ENCODE assay signal across 16 cellular contexts in genomic region chr7:1094870-1095269, GRCh38. TPM values are rescaled to one million over a fixed set of nuclear protein-coding genes. Genes with fewer than 3 reads are reported as not detected.
"Had no signal": no experiment of that assay in that cellular context is flagged by ENCODE, and none has a peak within 500 bp of the region (broad histone marks: within the 10 kb centered on the region; RNA-seq: fewer than 3 reads in every experiment).

No MANE protein-coding gene starts in this region.

- DNase-seq: activated CD4-positive, alpha-beta T cell treated with anti-CD3 and anti-CD28 coated beads, Interleukin-2, amount 50 U/mL, for 48 hours; activated naive CD4-positive, alpha-beta T cell treated with anti-CD3 and anti-CD28 coated beads for 36 hours; activated naive CD8-positive, alpha-beta T cell treated with anti-CD3 and anti-CD28 coated beads, Interleukin-2, amount 50 U/mL, for 24 hours; dorsolateral prefrontal cortex; hippocampal formation; natural killer cell; stimulated activated naive B cell treated with anti-CD40 and anti-IgM and Interleukin-4, amounts not matched to agents 10 μg/mL and 1 μg/mL and 100 μg/mL, for 72 hours; upper lobe of right lung had no signal

- H3K9me3 ChIP-seq: prostate gland, suprapubic skin, upper lobe of right lung had no signal

- H3K27me3 Mint-ChIP-seq: activated naive CD8-positive, alpha-beta T cell treated with anti-CD3 and anti-CD28 coated beads, Interleukin-2, amount 50 U/mL, for 24 hours; stimulated activated naive B cell treated with anti-CD40 and anti-IgM and Interleukin-4, amounts not matched to agents 10 μg/mL and 1 μg/mL and 100 μg/mL, for 72 hours had no signal

- ATAC-seq: activated naive CD8-positive, alpha-beta T cell treated with anti-CD3 and anti-CD28 coated beads, Interleukin-2, amount 50 U/mL, for 24 hours; esophagus mucosa; left lobe of liver; natural killer cell; stimulated activated naive B cell treated with anti-CD40 and anti-IgM and Interleukin-4, amounts not matched to agents 10 μg/mL and 1 μg/mL and 100 μg/mL, for 72 hours had no signal

- H3K27ac Mint-ChIP-seq: activated naive CD4-positive, alpha-beta T cell treated with anti-CD3 and anti-CD28 coated beads for 36 hours; activated naive CD8-positive, alpha-beta T cell treated with anti-CD3 and anti-CD28 coated beads, Interleukin-2, amount 50 U/mL, for 24 hours; activated T-helper 2 cell treated with anti-CD3 and anti-CD28 coated beads, Interferon-gamma antibody, Interleukin-2, Interleukin-4, amounts not matched to agents 10 μg/mL and 5 μg/mL and 100 μg/mL, durations not matched to agents 14 hours and 24 hours and 36 hours; natural killer cell had no signal

- H3K9me3 Mint-ChIP-seq: activated naive CD4-positive, alpha-beta T cell treated with anti-CD3 and anti-CD28 coated beads for 36 hours; activated naive CD8-positive, alpha-beta T cell treated with anti-CD3 and anti-CD28 coated beads, Interleukin-2, amount 50 U/mL, for 24 hours; activated T-helper 2 cell treated with anti-CD3 and anti-CD28 coated beads, Interferon-gamma antibody, Interleukin-2, Interleukin-4, amounts not matched to agents 10 μg/mL and 5 μg/mL and 100 μg/mL, durations not matched to agents 14 hours and 24 hours and 36 hours had no signal

- H3K36me3 Mint-ChIP-seq: natural killer cell had no signal

- H3K36me3 ChIP-seq: prostate gland had no signal

- H3K4me1 Mint-ChIP-seq: activated naive CD8-positive, alpha-beta T cell treated with anti-CD3 and anti-CD28 coated beads, Interleukin-2, amount 50 U/mL, for 24 hours; natural killer cell had no signal

- H3K4me3 Mint-ChIP-seq: activated naive CD4-positive, alpha-beta T cell treated with anti-CD3 and anti-CD28 coated beads for 36 hours; activated naive CD8-positive, alpha-beta T cell treated with anti-CD3 and anti-CD28 coated beads, Interleukin-2, amount 50 U/mL, for 24 hours; natural killer cell; stimulated activated naive B cell treated with anti-CD40 and anti-IgM and Interleukin-4, amounts not matched to agents 10 μg/mL and 1 μg/mL and 100 μg/mL, for 72 hours had no signal

- H3K4me3 ChIP-seq: dorsolateral prefrontal cortex, prostate gland, SK-N-MC, upper lobe of right lung had no signal

- H3K27me3 ChIP-seq: dorsolateral prefrontal cortex, suprapubic skin, upper lobe of right lung had no signal

- FAIRE-seq: astrocyte, keratinocyte had no signal

- H3K4me1 ChIP-seq: upper lobe of right lung had no signal

- H3K27ac ChIP-seq: SK-N-MC, suprapubic skin, upper lobe of right lung had no signal

RNA-seq across cellular contexts. Expression of gene GPER1, which starts 7.0 kb away (rescaled TPM):
- total RNA-seq: activated naive CD4-positive, alpha-beta T cell treated with anti-CD3 and anti-CD28 coated beads for 36 hours had no signal
